In genomic region chrX:119885554-119886428, GRCh38 we compare ENCODE assay signal across 9 cellular contexts. TPM values are rescaled to one million over a fixed set of nuclear protein-coding genes. Genes with fewer than 3 reads are reported as not detected.
DNase-seq lines count a peak whose midpoint lies in the region; ATAC-seq, FAIRE-seq and TF ChIP-seq lines count a peak whose summit lies in the region.
"Had no signal": no experiment of that assay in that cellular context is flagged by ENCODE, and none has a peak within 500 bp of the region (broad histone marks: within the 10 kb centered on the region; RNA-seq: fewer than 3 reads in every experiment).

No MANE protein-coding gene starts in this region.

- no peak overlapping the region for H3K27ac Mint-ChIP-seq in astrocyte (ENCODE audit: unreplicated experiment)
- H3K27ac Mint-ChIP-seq in naive thymus-derived CD4-positive, alpha-beta T cell: peak overlapping the region in 4 of 9 donors; percentile 28 to 64 (median 40)

- H3K4me1 ChIP-seq in astrocyte (ENCODE audit: insufficient read depth, low read length) (peaks cover 2% of the 10 kb centered on the region), right cardiac atrium (ENCODE audit: control insufficient read depth, insufficient read depth, low read length) (no peaks in the 10 kb centered on the region)
- H3K4me1 ChIP-seq in naive thymus-derived CD4-positive, alpha-beta T cell (ENCODE audit: control insufficient read depth in 2 of 2, insufficient read depth in 2 of 2, low read length in 2 of 2): peaks cover 0 to 2% of the 10 kb centered on the region in 2 donors

- H3K27me3 ChIP-seq in astrocyte (ENCODE audit: insufficient read depth, low read length) (no peaks in the 10 kb centered on the region), right cardiac atrium (ENCODE audit: control insufficient read depth, insufficient read depth) (no peaks in the 10 kb centered on the region)
- no peaks in the 10 kb centered on the region for H3K27me3 ChIP-seq in naive thymus-derived CD4-positive, alpha-beta T cell (ENCODE audit: control insufficient read depth in 2 of 2, insufficient read depth in 2 of 2, low read length in 2 of 2)
- H3K27me3 ChIP-seq: cardiac muscle cell had no signal

- no peaks in the 10 kb centered on the region for H3K27me3 Mint-ChIP-seq in astrocyte (ENCODE audit: low read depth, unreplicated experiment)
- H3K27me3 Mint-ChIP-seq in naive thymus-derived CD4-positive, alpha-beta T cell: no peaks in the 10 kb centered on the region

- DNase-seq in NAMALWA (ENCODE audit: low spot score) (peak; percentile 76), astrocyte (ENCODE audit: low read depth) (no peak), right cardiac atrium (no peak), GM10266 (ENCODE audit: extremely low spot score) (no peak)
- DNase-seq in naive thymus-derived CD4-positive, alpha-beta T cell: peak in 7 of 9 donors; percentile 9 to 34 (median 27)
- DNase-seq in stimulated activated CD4-positive, alpha-beta T cell treated with anti-CD3 and anti-CD28 coated beads, Interleukin-4, amount 100 ng/mL, for 1 hour: no peak
- DNase-seq: left ventricle myocardium superior had no signal

- H3K4me3 Mint-ChIP-seq in astrocyte (ENCODE audit: unreplicated experiment): no peak overlapping the region
- peak overlapping the region in 8 of 10 donors; percentile 24 to 68 (median 54) for H3K4me3 Mint-ChIP-seq in naive thymus-derived CD4-positive, alpha-beta T cell

- no peaks in the 10 kb centered on the region for H4K20me1 ChIP-seq in astrocyte (ENCODE audit: insufficient read depth, low read length)

- intact Hi-C loops in naive thymus-derived CD4-positive, alpha-beta T cell (cut with micrococcal nuclease): loop anchor here (2.0 to 5.0 kb wide), 3 partner anchors 15 to 368 kb away; partner anchors contain the start of genes UPF3B (in 2 of the 2), NDUFA1 (in 1 of the 2) and RNF113A (in 1 of the 2)
- intact Hi-C loops in right cardiac atrium (cut with DNase I): no loop called here

- CTCF ChIA-PET in naive thymus-derived CD4-positive, alpha-beta T cell (lab: Charles Lee): interaction anchor here (1.7 kb wide), 1 partner anchor 370 kb away, joined by 5 read pairs; no protein-coding TSS in a partner anchor

- no peaks in the 10 kb centered on the region for H3K9me3 Mint-ChIP-seq in astrocyte (ENCODE audit: unreplicated experiment)
- H3K9me3 Mint-ChIP-seq in naive thymus-derived CD4-positive, alpha-beta T cell: no peaks in the 10 kb centered on the region

- no peaks in the 10 kb centered on the region for H3K4me1 Mint-ChIP-seq in astrocyte (ENCODE audit: low read depth, unreplicated experiment)
- H3K4me1 Mint-ChIP-seq in naive thymus-derived CD4-positive, alpha-beta T cell: peaks cover 0 to 13% (median 10%) of the 10 kb centered on the region in 7 donors

- H3K9ac ChIP-seq in astrocyte (ENCODE audit: low read length): no peak overlapping the region

- H3K36me3 Mint-ChIP-seq in astrocyte (ENCODE audit: low read depth, unreplicated experiment): no peaks in the 10 kb centered on the region
- no peaks in the 10 kb centered on the region for H3K36me3 Mint-ChIP-seq in naive thymus-derived CD4-positive, alpha-beta T cell

- WGBS in right cardiac atrium: 86% methylated on average over 11 of the region's 11 CpGs

- no peaks in the 10 kb centered on the region for H3K79me2 ChIP-seq in astrocyte (ENCODE audit: insufficient read depth, low read length)

- H3K27ac ChIP-seq in astrocyte (ENCODE audit: low read depth, low read length): no peak overlapping the region
- no peak overlapping the region for H3K27ac ChIP-seq in naive thymus-derived CD4-positive, alpha-beta T cell (ENCODE audit: low read depth, low read length)
- H3K27ac ChIP-seq in right cardiac atrium (ENCODE audit: low read length): no peak overlapping the region
- H3K27ac ChIP-seq: cardiac muscle cell had no signal

- TF ChIP-seq CTCF in astrocyte (IDR thresholded peaks at IDR 0.05; ENCODE audit: insufficient read depth, low read depth, low read length) (no peak), GM10266 (IDR thresholded peaks at IDR 0.05; ENCODE audit: control insufficient read depth, insufficient read depth, low read depth, missing control alignments) (no peak)

- no peaks in the 10 kb centered on the region for H3K36me3 ChIP-seq in astrocyte (ENCODE audit: insufficient read depth, low read length)
- no peaks in the 10 kb centered on the region for H3K36me3 ChIP-seq in naive thymus-derived CD4-positive, alpha-beta T cell (ENCODE audit: control insufficient read depth in 2 of 3, insufficient read depth in 3 of 3, low read length in 3 of 3)
- H3K36me3 ChIP-seq: cardiac muscle cell had no signal

- H3K9me3 ChIP-seq in astrocyte (ENCODE audit: insufficient read depth, low read depth, low read length): no peaks in the 10 kb centered on the region
- no peaks in the 10 kb centered on the region for H3K9me3 ChIP-seq in naive thymus-derived CD4-positive, alpha-beta T cell (ENCODE audit: control insufficient read depth in 2 of 3, low read length in 3 of 3)
- no peaks in the 10 kb centered on the region for H3K9me3 ChIP-seq in right cardiac atrium (ENCODE audit: control insufficient read depth, low read length)

- peak; percentile 61 for ATAC-seq in naive thymus-derived CD4-positive, alpha-beta T cell
- ATAC-seq in right cardiac atrium: no peak
- ATAC-seq: left ventricle myocardium superior had no signal

- H3K4me3 ChIP-seq in astrocyte (ENCODE audit: insufficient read depth, low read depth, low read length) (no peak overlapping the region), right cardiac atrium (ENCODE audit: low read length) (no peak overlapping the region)
- H3K4me3 ChIP-seq in naive thymus-derived CD4-positive, alpha-beta T cell (ENCODE audit: low read length): peak overlapping the region; percentile 34
- H3K4me3 ChIP-seq: cardiac muscle cell had no signal

- H3K4me2 ChIP-seq in astrocyte (ENCODE audit: low read length): no peak overlapping the region

- no peak overlapping the region for H2AFZ ChIP-seq in astrocyte (ENCODE audit: low read depth, low read length)

- POLR2A ChIA-PET in naive thymus-derived CD4-positive, alpha-beta T cell (lab: Charles Lee): no interaction called here

- FAIRE-seq in G401.6 (lab: Jason Lieb, UNC) (peak; percentile 57), astrocyte (lab: Jason Lieb, UNC) (peak; percentile 96)

RNA-seq across cellular contexts. Expression of gene AKAP14, which starts 9.9 kb away (rescaled TPM):
- not detected in 2 replicates for total RNA-seq in astrocyte
- total RNA-seq in naive thymus-derived CD4-positive, alpha-beta T cell: not detected
- polyA plus RNA-seq in naive thymus-derived CD4-positive, alpha-beta T cell: not detected
- not detected for total RNA-seq in right cardiac atrium
- polyA plus RNA-seq in right cardiac atrium: not detected
- total RNA-seq: cardiac muscle cell, left ventricle myocardium superior had no signal
- polyA plus RNA-seq: cardiac muscle cell had no signal

RNA-seq across cellular contexts. Expression of gene NDUFA1, which starts 14.2 kb away (rescaled TPM):
- 105 and 109 TPM in 2 replicates for total RNA-seq in astrocyte
- total RNA-seq in naive thymus-derived CD4-positive, alpha-beta T cell: 10 to 100 TPM; 41.6 to 94.7 (median 46.8) TPM
- 100 to 1,000 TPM; 172 to 313 TPM for polyA plus RNA-seq in naive thymus-derived CD4-positive, alpha-beta T cell
- total RNA-seq in right cardiac atrium: 100 to 1,000 TPM; 348 to 454 (median 365) TPM
- polyA plus RNA-seq in right cardiac atrium: 846 TPM

RNA-seq across cellular contexts. Expression of gene RNF113A, which starts 14.3 kb away (rescaled TPM):
- total RNA-seq in astrocyte: 16.3 and 17.8 TPM in 2 replicates
- total RNA-seq in naive thymus-derived CD4-positive, alpha-beta T cell: 10 to 100 TPM; 25.5 to 40.6 (median 34.7) TPM
- polyA plus RNA-seq in naive thymus-derived CD4-positive, alpha-beta T cell: 10 to 100 TPM; 47.8 to 76.4 TPM
- 10 to 100 TPM in 1 of 4 donors, 1 to 10 TPM in 3; 9.0 to 10.5 (median 9.7) TPM for total RNA-seq in right cardiac atrium
- 11.6 TPM for polyA plus RNA-seq in right cardiac atrium

RNA-seq across cellular contexts. Expression of gene UPF3B, which starts 33.0 kb away (rescaled TPM):
- total RNA-seq in astrocyte (7.0 and 8.8 TPM in 2 replicates), right cardiac atrium (1 to 10 TPM; 3.3 to 3.9 (median 3.5) TPM)
- 10 to 100 TPM in 3 of 5 experiments, 1 to 10 TPM in 2; 7.6 to 12.6 (median 11.3) TPM for total RNA-seq in naive thymus-derived CD4-positive, alpha-beta T cell
- 1 to 10 TPM; 7.3 to 8.3 TPM for polyA plus RNA-seq in naive thymus-derived CD4-positive, alpha-beta T cell
- polyA plus RNA-seq in right cardiac atrium: 6.5 TPM

RNA-seq across cellular contexts. Expression of gene NKAP, which starts 57.8 kb away (rescaled TPM):
- 6.5 and 7.1 TPM in 2 replicates for total RNA-seq in astrocyte
- total RNA-seq in naive thymus-derived CD4-positive, alpha-beta T cell: 10 to 100 TPM in 4 of 5 experiments, 1 to 10 TPM in 1; 9.7 to 19.3 (median 14.9) TPM
- 1 to 10 TPM; 4.2 to 6.0 TPM for polyA plus RNA-seq in naive thymus-derived CD4-positive, alpha-beta T cell
- 1 to 10 TPM; 5.4 to 7.3 (median 5.5) TPM for total RNA-seq in right cardiac atrium
- polyA plus RNA-seq in right cardiac atrium: 6.3 TPM

Comparison
In these comparisons a context has a peak if more than half of its experiments do, and no peak if none do; other contexts are left out.
1. DNase-seq: peak in NAMALWA (single experiment) and naive thymus-derived CD4-positive, alpha-beta T cell (7 of 9); none in astrocyte (single experiment), right cardiac atrium (0 of 3), GM10266 (single experiment) and stimulated activated CD4-positive, alpha-beta T cell treated with anti-CD3 and anti-CD28 coated beads, Interleukin-4, amount 100 ng/mL, for 1 hour (single experiment).
2. intact Hi-C loops: an anchor here in naive thymus-derived CD4-positive, alpha-beta T cell (2.0 to 5.0 kb wide); none called in right cardiac atrium.